In genomic region chr2:42401773-42402172, GRCh38 we compare ENCODE assay signal across 30 cellular contexts.
"Had no signal": no experiment of that assay in that cellular context is flagged by ENCODE, and none has a peak within 500 bp of the region (broad histone marks: within the 10 kb centered on the region; RNA-seq: fewer than 3 reads in every experiment).

No MANE protein-coding gene starts in this region.

- H3K27ac ChIP-seq: neutrophil, ovary, parathyroid adenoma, psoas muscle, right lobe of liver, sigmoid colon, stomach, thoracic aorta, thyroid gland, tibial nerve, upper lobe of left lung, vagina had no signal

- H3K4me1 Mint-ChIP-seq: neural crest cell; stimulated activated effector memory CD8-positive, alpha-beta T cell treated with anti-CD3 and anti-CD28 coated beads, Interleukin-12 subunit alpha, Interleukin-12 subunit beta, amount 100 ng/mL, for 72 hours; stimulated activated naive B cell treated with anti-CD40 and anti-IgM and Interleukin-4, amounts not matched to agents 10 μg/mL and 1 μg/mL and 100 μg/mL, for 72 hours had no signal

- FAIRE-seq: urothelium cell line had no signal

- H3K36me3 ChIP-seq: neutrophil, ovary, right lobe of liver, sigmoid colon, stomach, thoracic aorta, thyroid gland, tibial nerve, upper lobe of left lung, vagina had no signal

- H3K36me3 Mint-ChIP-seq: natural killer cell treated with Interleukin-12 subunit alpha and Interleukin-12 subunit beta and Interleukin-15 and Interleukin-18, amount 100 ng/mL, for 72 hours; stimulated activated effector memory CD8-positive, alpha-beta T cell treated with anti-CD3 and anti-CD28 coated beads, Interleukin-12 subunit alpha, Interleukin-12 subunit beta, amount 100 ng/mL, for 72 hours; stimulated activated naive B cell treated with anti-CD40 and anti-IgM and Interleukin-4, amounts not matched to agents 10 μg/mL and 1 μg/mL and 100 μg/mL, for 72 hours had no signal

- H3K27me3 Mint-ChIP-seq: progenitor cell of endocrine pancreas; stimulated activated naive CD8-positive, alpha-beta T cell treated with anti-CD3 and anti-CD28 coated beads, Interleukin-15, Interleukin-2, amounts not matched to agents 100 ng/mL and 50 ng/mL, for 24 hours had no signal

- H2AFZ ChIP-seq: parathyroid adenoma had no signal

- H3K27me3 ChIP-seq: neutrophil, ovary, right lobe of liver, sigmoid colon, stomach, thyroid gland, tibial nerve, upper lobe of left lung, vagina had no signal

- H3K27ac Mint-ChIP-seq: natural killer cell treated with Interleukin-12 subunit alpha and Interleukin-12 subunit beta and Interleukin-15 and Interleukin-18, amount 100 ng/mL, for 72 hours; nephron progenitor cell; progenitor cell of endocrine pancreas; stimulated activated effector memory CD8-positive, alpha-beta T cell treated with anti-CD3 and anti-CD28 coated beads, Interleukin-12 subunit alpha, Interleukin-12 subunit beta, amount 100 ng/mL, for 72 hours; stimulated activated naive B cell treated with anti-CD40 and anti-IgM and Interleukin-4, amounts not matched to agents 10 μg/mL and 1 μg/mL and 100 μg/mL, for 72 hours; stimulated activated naive CD8-positive, alpha-beta T cell treated with anti-CD3 and anti-CD28 coated beads, Interleukin-15, Interleukin-2, amounts not matched to agents 100 ng/mL and 50 ng/mL, for 24 hours had no signal

- H3K4me3 Mint-ChIP-seq: natural killer cell treated with Interleukin-12 subunit alpha and Interleukin-12 subunit beta and Interleukin-15 and Interleukin-18, amount 100 ng/mL, for 72 hours; nephron progenitor cell; neural crest cell; stimulated activated effector memory CD8-positive, alpha-beta T cell treated with anti-CD3 and anti-CD28 coated beads, Interleukin-12 subunit alpha, Interleukin-12 subunit beta, amount 100 ng/mL, for 72 hours; stimulated activated naive B cell treated with anti-CD40 and anti-IgM and Interleukin-4, amounts not matched to agents 10 μg/mL and 1 μg/mL and 100 μg/mL, for 72 hours; stimulated activated naive CD8-positive, alpha-beta T cell treated with anti-CD3 and anti-CD28 coated beads, Interleukin-15, Interleukin-2, amounts not matched to agents 100 ng/mL and 50 ng/mL, for 24 hours had no signal

- H3K4me3 ChIP-seq: ovary, psoas muscle, right lobe of liver, sigmoid colon, stomach, thoracic aorta, thyroid gland, tibial nerve, upper lobe of left lung, vagina had no signal

- H3K9me3 ChIP-seq: neutrophil, ovary, psoas muscle, right lobe of liver, sigmoid colon, stomach, thoracic aorta, thyroid gland, upper lobe of left lung, vagina had no signal

- H3K4me1 ChIP-seq: parathyroid adenoma, psoas muscle, right lobe of liver, sigmoid colon, stomach, thyroid gland, tibial nerve, upper lobe of left lung, vagina had no signal

- H3K9me3 Mint-ChIP-seq: natural killer cell treated with Interleukin-12 subunit alpha and Interleukin-12 subunit beta and Interleukin-15 and Interleukin-18, amount 100 ng/mL, for 72 hours; nephron progenitor cell; neural crest cell; stimulated activated effector memory CD8-positive, alpha-beta T cell treated with anti-CD3 and anti-CD28 coated beads, Interleukin-12 subunit alpha, Interleukin-12 subunit beta, amount 100 ng/mL, for 72 hours; stimulated activated naive B cell treated with anti-CD40 and anti-IgM and Interleukin-4, amounts not matched to agents 10 μg/mL and 1 μg/mL and 100 μg/mL, for 72 hours; stimulated activated naive CD8-positive, alpha-beta T cell treated with anti-CD3 and anti-CD28 coated beads, Interleukin-15, Interleukin-2, amounts not matched to agents 100 ng/mL and 50 ng/mL, for 24 hours had no signal

- DNase-seq: nephron progenitor cell; nucleus accumbens; ovary; posterior cingulate gyrus; psoas muscle; right cardiac atrium; right lobe of liver; sigmoid colon; small intestine; stimulated activated CD4-positive, alpha-beta T cell treated with anti-CD3 and anti-CD28 coated beads, Interleukin-15, amount 100 ng/mL, for 24 hours; stimulated activated CD4-positive, alpha-beta T cell treated with anti-CD3 and anti-CD28 coated beads, Interleukin-2, amount 100 ng/mL, for 24 hours; stimulated activated CD4-positive, alpha-beta T cell treated with anti-CD3 and anti-CD28 coated beads, Interleukin-2, amount 100 ng/mL, for 48 hours; stimulated activated CD4-positive, alpha-beta T cell treated with anti-CD3 and anti-CD28 coated beads, Interleukin-4, amount 100 ng/mL, for 24 hours; stimulated activated naive B cell treated with anti-CD40 and anti-IgM and Interleukin-4, amounts not matched to agents 10 μg/mL and 1 μg/mL and 100 μg/mL, for 72 hours; stimulated activated naive CD4-positive, alpha-beta T cell treated with Interleukin-2 at 50 U/mL for 16 hours; stomach; thyroid gland; trophoblast cell; upper lobe of left lung had no signal

- H3K9ac ChIP-seq: parathyroid adenoma had no signal

- H3K79me2 ChIP-seq: parathyroid adenoma had no signal
